15 cellular contexts compared by ENCODE assay signal in the genomic region with DNA sequence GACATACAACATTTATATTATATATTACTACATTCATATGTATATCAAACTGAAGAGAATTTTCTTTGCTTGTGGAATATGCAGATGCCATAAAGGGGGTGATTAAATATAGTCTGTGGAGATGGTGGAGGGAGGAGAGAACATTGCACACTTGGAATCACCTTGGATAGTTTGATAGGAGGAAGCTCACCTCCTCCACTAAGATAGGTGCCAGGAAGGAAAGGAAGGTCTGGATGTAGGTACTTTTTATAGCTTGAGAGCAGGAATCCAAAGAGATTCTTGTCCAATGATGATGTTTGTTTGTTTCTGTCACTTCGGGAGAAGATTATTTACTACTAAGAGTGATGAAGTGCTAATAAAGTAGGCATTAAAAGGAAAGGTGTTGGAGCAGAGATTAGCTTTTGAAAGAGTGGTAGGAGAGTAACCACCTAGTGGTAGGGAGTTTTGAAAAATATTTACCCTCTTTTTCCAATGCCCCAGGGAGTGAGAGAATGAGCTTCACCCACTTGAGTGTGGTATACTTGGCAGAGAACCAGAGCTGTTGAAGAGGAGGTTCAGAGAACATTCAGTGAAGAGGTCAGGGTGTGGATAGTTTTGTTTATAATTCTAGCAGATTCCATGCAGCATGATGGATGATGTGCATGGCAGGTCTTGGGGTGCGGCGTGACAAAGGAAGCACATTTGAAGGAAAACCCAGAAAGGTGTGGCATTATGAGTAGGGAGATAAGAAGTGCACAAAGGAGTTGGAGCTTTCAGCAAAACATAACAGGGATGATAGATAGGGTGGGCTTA.
DNase-seq lines count a peak whose midpoint lies in the region; ATAC-seq and TF ChIP-seq lines count a peak whose summit lies in the region.
"Had no signal": no experiment of that assay in that cellular context is flagged by ENCODE, and none has a peak within 500 bp of the region (broad histone marks: within the 10 kb centered on the region; RNA-seq: fewer than 3 reads in every experiment).

No MANE protein-coding gene starts in this region.

- H3K79me2 ChIP-seq in mesendoderm (ENCODE audit: control insufficient read depth, insufficient read depth, low read length), result no peaks in the 10 kb centered on the region

- H3K27ac Mint-ChIP-seq in T-helper 17 cell, result peak overlapping the region; percentile 12

- no peak for TF ChIP-seq EP300 in suprapubic skin (IDR thresholded peaks at IDR 0.05)

- DNase-seq in A172 (ENCODE audit: low spot score) (peak; percentile 11), NCI-H1436 treated with DMSO at 0.1 percent for 48 hours (lab: John Stamatoyannopoulos, UW) (peak; percentile 8), T-helper 17 cell (no peak), right cardiac atrium (peak in 1 of 3 donors; percentile 58), SKM-1 treated with dmso at 0.1 percent for 144 hours (lab: John Stamatoyannopoulos, UW; ENCODE audit: unreplicated experiment) (no peak), suprapubic skin (ENCODE audit: low spot score in 2 of 2) (no peak), mesendoderm (no peak)
- no peak for DNase-seq in stimulated activated CD4-positive, alpha-beta T cell treated with anti-CD3 and anti-CD28 coated beads, Interleukin-4, amount 100 ng/mL, for 1 hour
- DNase-seq: activated CD4-positive, alpha-beta T cell treated with anti-CD3 and anti-CD28 coated beads for 48 hours; activated gamma-delta T cell treated with Interleukin-2 at 50 U/mL for 16 hours; ovary; substantia nigra had no signal

- H3K27me3 ChIP-seq in right cardiac atrium (ENCODE audit: control insufficient read depth, insufficient read depth) (no peaks in the 10 kb centered on the region), suprapubic skin (no peaks in the 10 kb centered on the region), mesendoderm (ENCODE audit: insufficient read depth, low read length, poor library complexity) (no peaks in the 10 kb centered on the region)
- H3K27me3 ChIP-seq: foreskin keratinocyte, ovary had no signal

- no peak overlapping the region for H2AK5ac ChIP-seq in mesendoderm (ENCODE audit: low read length)

- ATAC-seq in T-helper 17 cell (no peak), right cardiac atrium (peak; percentile 86 to 87)
- ATAC-seq: foreskin keratinocyte had no signal

- no peak overlapping the region for H3K9ac ChIP-seq in mesendoderm (ENCODE audit: low read length)
- H3K9ac ChIP-seq: KMS-11 had no signal

- no peak for TF ChIP-seq CTCF in suprapubic skin (IDR thresholded peaks at IDR 0.05)

- H4K5ac ChIP-seq in mesendoderm (ENCODE audit: low read length), result no peak overlapping the region

- H3K4me1 Mint-ChIP-seq in T-helper 17 cell, result peaks cover 11% of the 10 kb centered on the region

- H3K18ac ChIP-seq in mesendoderm (ENCODE audit: low read length), result no peak overlapping the region

- H3K56ac ChIP-seq in mesendoderm (ENCODE audit: low read length), result no peak overlapping the region

- no peak overlapping the region for H2BK120ac ChIP-seq in mesendoderm (ENCODE audit: low read depth, low read length)

- H2BK5ac ChIP-seq in mesendoderm (ENCODE audit: low read length), result no peak overlapping the region

- H3K4me3 Mint-ChIP-seq in T-helper 17 cell, result no peak overlapping the region

- TF ChIP-seq POLR2A in suprapubic skin (IDR thresholded peaks at IDR 0.05), result no peak

- peaks cover 6% of the 10 kb centered on the region for H3K36me3 ChIP-seq in suprapubic skin
- H3K36me3 ChIP-seq in mesendoderm (ENCODE audit: control insufficient read depth, insufficient read depth, low read length), result peaks cover 4% of the 10 kb centered on the region
- H3K36me3 ChIP-seq: ovary had no signal

- H3K9me3 ChIP-seq in T-helper 17 cell (ENCODE audit: control insufficient read depth, low read length, poor library complexity, severe bottlenecking) (no peaks in the 10 kb centered on the region), right cardiac atrium (ENCODE audit: control insufficient read depth, low read length) (no peaks in the 10 kb centered on the region), suprapubic skin (no peaks in the 10 kb centered on the region)
- H3K9me3 ChIP-seq: ovary had no signal

- no peaks in the 10 kb centered on the region for H3K79me1 ChIP-seq in mesendoderm (ENCODE audit: low read length)

- H3K4me3 ChIP-seq in right cardiac atrium (ENCODE audit: low read length) (no peak overlapping the region), suprapubic skin (no peak overlapping the region), mesendoderm (ENCODE audit: low read length) (no peak overlapping the region)
- H3K4me3 ChIP-seq: coronary artery, ovary had no signal

- H3K4me2 ChIP-seq in mesendoderm (ENCODE audit: low read length), result no peak overlapping the region
- H3K4me2 ChIP-seq: KMS-11 had no signal

- no peak overlapping the region for H2BK15ac ChIP-seq in mesendoderm (replicated peaks; ENCODE audit: low read depth)

- 52% methylated on average over 3 of the region's 3 CpGs for WGBS in right cardiac atrium
- WGBS in suprapubic skin, result 81% methylated on average over 3 of the region's 3 CpGs
- WGBS in mesendoderm (ENCODE audit: extremely low coverage, insufficient coverage, low lambda C conversion rate), result no CpG with 5 or more reads among the region's 3 CpGs

- no peaks in the 10 kb centered on the region for H3K27me3 Mint-ChIP-seq in T-helper 17 cell

- intact Hi-C loops in right cardiac atrium (cut with DNase I), result no loop called here

- H3K27ac ChIP-seq in right cardiac atrium (ENCODE audit: low read length) (peak overlapping the region; percentile 84), suprapubic skin (no peak overlapping the region), mesendoderm (ENCODE audit: low read depth, low read length) (no peak overlapping the region)
- H3K27ac ChIP-seq: coronary artery, foreskin keratinocyte, KMS-11, ovary had no signal

- H3K4me1 ChIP-seq in right cardiac atrium (ENCODE audit: control insufficient read depth, insufficient read depth, low read length), result peaks cover 4% of the 10 kb centered on the region
- H3K4me1 ChIP-seq in suprapubic skin, result peaks cover 3% of the 10 kb centered on the region
- no peaks in the 10 kb centered on the region for H3K4me1 ChIP-seq in mesendoderm (ENCODE audit: control insufficient read depth, low read depth, low read length)

- no peak overlapping the region for H3K23ac ChIP-seq in mesendoderm (ENCODE audit: low read length)

- no peak overlapping the region for H4K8ac ChIP-seq in mesendoderm (ENCODE audit: low read depth, low read length)

- H3K36me3 Mint-ChIP-seq in T-helper 17 cell (ENCODE audit: low read depth), result peaks cover 24% of the 10 kb centered on the region

- no peak overlapping the region for H3K4ac ChIP-seq in mesendoderm (ENCODE audit: low read depth, low read length)

Comparison
In these comparisons a context has a peak if more than half of its experiments do, and no peak if none do; other contexts are left out.
1. DNase-seq: peak in A172 (single experiment) and NCI-H1436 treated with DMSO at 0.1 percent for 48 hours (single experiment); none in T-helper 17 cell (0 of 3), stimulated activated CD4-positive, alpha-beta T cell treated with anti-CD3 and anti-CD28 coated beads, Interleukin-4, amount 100 ng/mL, for 1 hour (single experiment), SKM-1 treated with dmso at 0.1 percent for 144 hours (single experiment), suprapubic skin (0 of 2) and mesendoderm (single experiment).